ENCODE assay signal across 24 cellular contexts in the genomic region with DNA sequence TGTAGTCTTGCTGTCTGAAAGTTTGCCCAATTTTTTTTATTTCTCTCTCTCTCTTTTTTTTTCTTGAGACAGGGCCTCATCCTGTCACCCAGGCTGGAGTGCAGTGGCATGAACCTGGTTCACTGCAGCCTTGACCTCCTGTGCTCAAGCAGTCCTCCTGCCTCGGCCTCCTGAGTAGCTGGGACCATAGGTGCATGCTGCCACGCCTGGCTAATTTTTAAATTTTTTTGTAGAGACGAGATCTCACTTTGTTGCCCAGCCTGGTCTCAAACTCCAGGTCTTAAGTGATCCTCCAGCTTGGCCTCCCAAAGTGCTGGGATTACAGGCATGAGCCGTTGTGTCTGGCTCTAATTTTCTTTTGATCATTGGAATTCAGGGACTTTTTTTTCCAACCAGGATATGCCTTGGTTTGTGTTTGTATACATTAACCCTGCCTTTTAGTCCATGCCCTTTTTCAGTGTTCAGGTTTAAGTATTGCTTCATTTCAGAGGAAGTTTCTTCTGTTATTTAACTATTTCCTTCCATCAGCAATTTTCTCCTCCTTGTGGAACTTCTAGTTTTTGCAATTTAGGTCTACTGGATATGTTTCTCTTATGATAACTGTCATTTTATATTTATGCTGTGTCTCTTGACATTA.
A peak's percentile ranks its signal among the peaks of the same experiment; 100 is the strongest.
DNase-seq lines count a peak whose midpoint lies in the region; ATAC-seq and TF ChIP-seq lines count a peak whose summit lies in the region.
"Had no signal": no experiment of that assay in that cellular context is flagged by ENCODE, and none has a peak within 500 bp of the region (broad histone marks: within the 10 kb centered on the region; RNA-seq: fewer than 3 reads in every experiment).

No MANE protein-coding gene starts in this region.

- POLR2A ChIA-PET in AG04450 (lab: Yijun Ruan, JAX): no interaction called here

- H3K4me3 Mint-ChIP-seq in H9: no peak overlapping the region
- H3K4me3 Mint-ChIP-seq: activated naive CD8-positive, alpha-beta T cell treated with anti-CD3 and anti-CD28 coated beads, Interleukin-2, amount 50 U/mL, for 24 hours; natural killer cell treated with Interleukin-12 subunit alpha and Interleukin-12 subunit beta and Interleukin-15 and Interleukin-18, amount 100 ng/mL, for 72 hours had no signal

- no peaks in the 10 kb centered on the region for H3K23me2 ChIP-seq in H9 (ENCODE audit: insufficient read length, low read depth, low read length, poor library complexity, severe bottlenecking)

- no peak overlapping the region for H3T11ph ChIP-seq in H9 (ENCODE audit: low read length)

- no peak overlapping the region for H4K8ac ChIP-seq in H9 (replicated peaks; ENCODE audit: insufficient read length, low read depth, low read length)

- H3K27ac Mint-ChIP-seq in H9: peak overlapping the region in 2 of 3 experiments; percentile 26 to 58; a peak in 3 of 7 replicates
- H3K27ac Mint-ChIP-seq: activated naive CD8-positive, alpha-beta T cell treated with anti-CD3 and anti-CD28 coated beads, Interleukin-2, amount 50 U/mL, for 24 hours had no signal

- no peak overlapping the region for H3K56ac ChIP-seq in H9 (ENCODE audit: insufficient read length, low read depth, low read length)

- H3K9me3 ChIP-seq in AG04450 (ENCODE audit: control insufficient read depth, insufficient read depth, low read length): no peaks in the 10 kb centered on the region
- H3K9me3 ChIP-seq in H9 (ENCODE audit: control insufficient read depth, low read depth, low read length): no peaks in the 10 kb centered on the region
- no peaks in the 10 kb centered on the region for H3K9me3 ChIP-seq in adipocyte (ENCODE audit: control insufficient read depth, low read length)
- no peaks in the 10 kb centered on the region for H3K9me3 ChIP-seq in mesodermal cell (ENCODE audit: control insufficient read depth, low read length)
- no peaks in the 10 kb centered on the region for H3K9me3 ChIP-seq in upper lobe of right lung
- H3K9me3 ChIP-seq: pancreas, spleen, transverse colon had no signal

- no peaks in the 10 kb centered on the region for H3K4me1 ChIP-seq in H9 (ENCODE audit: insufficient read depth, low read length)
- H3K4me1 ChIP-seq in adipocyte (ENCODE audit: control insufficient read depth, insufficient read depth, low read length): peaks cover under 1% of the 10 kb centered on the region
- peaks cover 8% of the 10 kb centered on the region for H3K4me1 ChIP-seq in mesodermal cell (ENCODE audit: control insufficient read depth, insufficient read depth, low read length, poor library complexity, severe bottlenecking)
- H3K4me1 ChIP-seq in upper lobe of right lung: no peaks in the 10 kb centered on the region
- H3K4me1 ChIP-seq: pancreas, spleen, transverse colon had no signal

- H4K91ac ChIP-seq in H9 (ENCODE audit: insufficient read length, low read depth, low read length): no peak overlapping the region

- H3K27ac ChIP-seq in AG04450 (ENCODE audit: low read depth, low read length) (no peak overlapping the region), H9 (ENCODE audit: insufficient read length, low read depth, low read length) (no peak overlapping the region), mesodermal cell (ENCODE audit: low read depth, low read length, severe bottlenecking) (peak overlapping the region; percentile 8), upper lobe of right lung (no peak overlapping the region)
- H3K27ac ChIP-seq: pancreas, spleen, transverse colon had no signal

- no peaks in the 10 kb centered on the region for H4K20me1 ChIP-seq in H9 (ENCODE audit: control insufficient read depth, insufficient read depth, insufficient read length)

- H3K4me3 ChIP-seq in AG04450 (ENCODE audit: low read depth, low read length): no peak overlapping the region
- no peak overlapping the region for H3K4me3 ChIP-seq in adipocyte (ENCODE audit: low read length)
- H3K4me3 ChIP-seq in mesodermal cell (ENCODE audit: extremely low read depth, insufficient read depth, low read length, poor library complexity, severe bottlenecking): no peak overlapping the region
- H3K4me3 ChIP-seq in upper lobe of right lung: no peak overlapping the region
- H3K4me3 ChIP-seq: pancreas, spleen, transverse colon had no signal

- H3K36me3 Mint-ChIP-seq in H9 (ENCODE audit: insufficient read depth in 1 of 3, low read depth in 3 of 3): peaks cover 0 to 9% (median 0%) of the 10 kb centered on the region in 3 experiments; a peak in 2 of 7 replicates
- H3K36me3 Mint-ChIP-seq: natural killer cell treated with Interleukin-12 subunit alpha and Interleukin-12 subunit beta and Interleukin-15 and Interleukin-18, amount 100 ng/mL, for 72 hours had no signal

- H3K36me3 ChIP-seq in adipocyte (ENCODE audit: control insufficient read depth, insufficient read depth, low read length, severe bottlenecking) (no peaks in the 10 kb centered on the region), mesodermal cell (ENCODE audit: control insufficient read depth, insufficient read depth, low read length) (no peaks in the 10 kb centered on the region), upper lobe of right lung (no peaks in the 10 kb centered on the region)
- H3K36me3 ChIP-seq: pancreas, spleen, transverse colon had no signal

- intact Hi-C loops in upper lobe of right lung (cut with DNase I): no loop called here

- H4K5ac ChIP-seq in H9 (ENCODE audit: insufficient read length, low read depth, low read length): no peak overlapping the region

- CTCF ChIA-PET in AG04450 (lab: Charles Lee): no interaction called here

- H2BK20ac ChIP-seq in H9 (ENCODE audit: low read depth, low read length, poor library complexity, severe bottlenecking): no peak overlapping the region

- WGBS in H9 (ENCODE audit: extremely low coverage, insufficient read length, low lambda C conversion rate): no CpG with 5 or more reads among the region's 4 CpGs
- 93 to 94% methylated on average over 3 to 4 of the region's 4 CpGs for WGBS in mesodermal cell (ENCODE audit: insufficient coverage in 2 of 2), 2 experiments

- ATAC-seq in GM21717 (IDR thresholded peaks at IDR 0.05; ENCODE audit: unreplicated experiment) (no peak), upper lobe of right lung (no peak), HG03457 (IDR thresholded peaks at IDR 0.05; ENCODE audit: unreplicated experiment) (no peak)
- ATAC-seq: activated naive CD8-positive, alpha-beta T cell treated with anti-CD3 and anti-CD28 coated beads, Interleukin-2, amount 50 U/mL, for 24 hours; natural killer cell treated with Interleukin-12 subunit alpha and Interleukin-12 subunit beta and Interleukin-15 and Interleukin-18, amount 100 ng/mL, for 72 hours; pancreas had no signal

- no peak overlapping the region for H2BK5ac ChIP-seq in H9 (ENCODE audit: insufficient read length, low read length)

- no peak overlapping the region for H2BK12ac ChIP-seq in H9 (ENCODE audit: insufficient read length, low read depth, low read length)

- H2BK15ac ChIP-seq in H9 (ENCODE audit: low read depth, low read length): no peak overlapping the region

- H3K18ac ChIP-seq in H9 (ENCODE audit: insufficient read length, low read depth, low read length): no peak overlapping the region

- H3K23ac ChIP-seq in H9 (ENCODE audit: insufficient read length, low read depth, low read length): no peak overlapping the region

- H3K4me2 ChIP-seq in H9 (ENCODE audit: insufficient read depth, insufficient read length, low read length): no peak overlapping the region

- no peaks in the 10 kb centered on the region for H3K27me3 Mint-ChIP-seq in H9 (ENCODE audit: low read depth)
- H3K27me3 Mint-ChIP-seq: activated naive CD8-positive, alpha-beta T cell treated with anti-CD3 and anti-CD28 coated beads, Interleukin-2, amount 50 U/mL, for 24 hours; natural killer cell treated with Interleukin-12 subunit alpha and Interleukin-12 subunit beta and Interleukin-15 and Interleukin-18, amount 100 ng/mL, for 72 hours had no signal

- H3K79me2 ChIP-seq in H9 (ENCODE audit: insufficient read depth, low read length): no peaks in the 10 kb centered on the region

- no peak overlapping the region for H2BK120ac ChIP-seq in H9 (ENCODE audit: low read depth, low read length, poor library complexity, severe bottlenecking)

- H3K9ac ChIP-seq in H9 (ENCODE audit: extremely low read depth, insufficient read length, low read length): no peak overlapping the region
- H3K9ac ChIP-seq in adipocyte (ENCODE audit: low read length): no peak overlapping the region

- DNase-seq in AG04450 (ENCODE audit: low read depth, low spot score): peak; percentile 11
- no peak for DNase-seq in H9
- peak; percentile 25 for DNase-seq in adipocyte (ENCODE audit: low read depth)
- DNase-seq in upper lobe of right lung: no peak
- DNase-seq: activated CD4-positive, alpha-beta T cell treated with anti-CD3 and anti-CD28 coated beads for 4 hours; activated gamma-delta T cell; activated naive CD8-positive, alpha-beta T cell treated with anti-CD3 and anti-CD28 coated beads, Interleukin-2, amount 50 U/mL, for 24 hours; activated T-cell treated with anti-CD3 and anti-CD28 coated beads, Interleukin-2, amount 50 U/mL, for 1 hour; Calu3; DMS79 treated with DMSO at 0.1 percent for 48 hours; head of caudate nucleus; NCI-H1417 treated with DMSO at 0.1 percent for 48 hours; NCI-H2081; NCI-H226; NCI-H774; OCI-M1; pancreas; spleen; T-helper 2 cell; transverse colon had no signal

- H2AFZ ChIP-seq in H9 (ENCODE audit: low read length): no peak overlapping the region

- H2AK5ac ChIP-seq in H9 (ENCODE audit: insufficient read length, low read length): no peak overlapping the region

- H3K4ac ChIP-seq in H9 (ENCODE audit: low read depth, low read length): no peak overlapping the region

- H3K4me1 Mint-ChIP-seq in H9: peaks cover 4 to 7% of the 10 kb centered on the region in 2 experiments; a peak in 3 of 4 replicates
- H3K4me1 Mint-ChIP-seq: activated naive CD8-positive, alpha-beta T cell treated with anti-CD3 and anti-CD28 coated beads, Interleukin-2, amount 50 U/mL, for 24 hours had no signal

- H3K9me3 Mint-ChIP-seq in H9: no peaks in the 10 kb centered on the region
- H3K9me3 Mint-ChIP-seq: activated naive CD8-positive, alpha-beta T cell treated with anti-CD3 and anti-CD28 coated beads, Interleukin-2, amount 50 U/mL, for 24 hours; natural killer cell treated with Interleukin-12 subunit alpha and Interleukin-12 subunit beta and Interleukin-15 and Interleukin-18, amount 100 ng/mL, for 72 hours had no signal

- no peaks in the 10 kb centered on the region for H3K79me1 ChIP-seq in H9 (ENCODE audit: insufficient read depth, low read depth, low read length, poor library complexity, severe bottlenecking)

- H3K27me3 ChIP-seq in AG04450 (ENCODE audit: control insufficient read depth, insufficient read depth, low read length): no peaks in the 10 kb centered on the region
- H3K27me3 ChIP-seq in H9 (ENCODE audit: insufficient read depth, low read length): no peaks in the 10 kb centered on the region
- H3K27me3 ChIP-seq in adipocyte (replicated peaks; ENCODE audit: control insufficient read depth, insufficient read depth, low read length): no peaks in the 10 kb centered on the region
- no peaks in the 10 kb centered on the region for H3K27me3 ChIP-seq in upper lobe of right lung
- H3K27me3 ChIP-seq: pancreas, spleen, transverse colon had no signal

- no peak overlapping the region for H3K14ac ChIP-seq in H9 (ENCODE audit: insufficient read depth, low read length)

- TF ChIP-seq CTCF in AG04450 (IDR thresholded peaks at IDR 0.05; ENCODE audit: low read depth, low read length) (peak; percentile 19; the same call in 1 of the 2 replicates), H9 (conservative IDR thresholded peaks at IDR 0.05) (no peak), upper lobe of right lung (IDR thresholded peaks at IDR 0.05) (no peak)

Comparison
In these comparisons a context has a peak if more than half of its experiments do, and no peak if none do; other contexts are left out.
1. DNase-seq: peak in AG04450 (single experiment) and adipocyte (single experiment); none in H9 (single experiment) and upper lobe of right lung (single experiment).